Comparison of ENCODE assay signal across 17 cellular contexts in genomic region chr14:34111933-34112332, GRCh38.
DNase-seq lines count a peak whose midpoint lies in the region; ATAC-seq and TF ChIP-seq lines count a peak whose summit lies in the region.
"Had no signal": no experiment of that assay in that cellular context is flagged by ENCODE, and none has a peak within 500 bp of the region (broad histone marks: within the 10 kb centered on the region; RNA-seq: fewer than 3 reads in every experiment).

No MANE protein-coding gene starts in this region.

- no peak overlapping the region for H3K4me2 ChIP-seq in SK-N-SH
- H3K4me2 ChIP-seq: hepatocyte had no signal

- no peaks in the 10 kb centered on the region for H3K9me2 ChIP-seq in SK-N-SH

- H3K27ac ChIP-seq in SK-N-SH (ENCODE audit: low read depth in 2 of 2, low read length in 1 of 2) (no peak overlapping the region), Panc1 (ENCODE audit: low read length) (peak overlapping the region; percentile 54; the same call in 1 of the 2 replicates)
- H3K27ac ChIP-seq: hepatocyte, RWPE1, testis had no signal

- no peak overlapping the region for H2AFZ ChIP-seq in SK-N-SH (ENCODE audit: low read depth)
- H2AFZ ChIP-seq: hepatocyte had no signal

- WGBS in SK-N-SH (ENCODE audit: low lambda C conversion rate) = 86% methylated on average over 3 of the region's 3 CpGs

- H3K4me3 ChIP-seq in SK-N-SH (ENCODE audit: low read depth in 2 of 2, low read length in 1 of 2) = no peak overlapping the region
- H3K4me3 ChIP-seq in Panc1 (ENCODE audit: low read depth in 2 of 2, low read length in 2 of 2) = no peak overlapping the region
- no peak overlapping the region for H3K4me3 ChIP-seq in fibroblast of villous mesenchyme (ENCODE audit: low read depth, low read length)
- H3K4me3 ChIP-seq: hepatocyte, testis had no signal

- no peak for TF ChIP-seq EP300 in SK-N-SH (IDR thresholded peaks at IDR 0.05; ENCODE audit: borderline replicate concordance in 1 of 2, low read depth in 1 of 2, low read length in 1 of 2)

- POLR2A ChIA-PET in SK-N-SH (lab: Yijun Ruan, JAX) = no interaction called here
- POLR2A ChIA-PET in Panc1 (lab: Charles Lee) = no interaction called here

- no peak for TF ChIP-seq RAD21 in SK-N-SH (IDR thresholded peaks at IDR 0.05; ENCODE audit: low read length)

- DNase-seq in SK-N-SH = no peak
- no peak for DNase-seq in Panc1 (ENCODE audit: low read depth, low spot score)
- peak; percentile 9 for DNase-seq in fibroblast of villous mesenchyme (ENCODE audit: low read depth)
- no peak for DNase-seq in SHP77 treated with DMSO at 0.1 percent for 48 hours (lab: John Stamatoyannopoulos, UW)
- no peak for DNase-seq in effector CD8-positive, alpha-beta T cell (lab: John Stamatoyannopoulos, UW)
- DNase-seq: activated T-cell treated with anti-CD3 and anti-CD28 coated beads for 4 hours; CD4-positive, alpha-beta memory T cell; cerebellar nuclear complex; KG1; NCI-H2171; NCI-H774; testis had no signal

- no peaks in the 10 kb centered on the region for H3K79me2 ChIP-seq in SK-N-SH (ENCODE audit: insufficient read depth)
- H3K79me2 ChIP-seq: hepatocyte had no signal

- H3K27me3 ChIP-seq in SK-N-SH (ENCODE audit: insufficient read depth) = no peaks in the 10 kb centered on the region
- no peaks in the 10 kb centered on the region for H3K27me3 ChIP-seq in Panc1 (ENCODE audit: control insufficient read depth, insufficient read depth, low read length)
- H3K27me3 ChIP-seq: hepatocyte, testis had no signal

- CTCF ChIA-PET in SK-N-SH (lab: Yijun Ruan, JAX) (interaction anchor here (3.0 kb wide), 1 partner anchor 14 kb away, joined by 17 read pairs; no protein-coding TSS in a partner anchor), Panc1 (lab: Charles Lee) (no interaction called here)

- in situ Hi-C loops in Panc1 (cut with HindIII; ENCODE audit: low pct_unique_long_range_greater_than_20kb, low sequenced_read_pairs) = no loop called here

- H3K9me3 ChIP-seq in SK-N-SH = no peaks in the 10 kb centered on the region
- no peaks in the 10 kb centered on the region for H3K9me3 ChIP-seq in Panc1 (ENCODE audit: control insufficient read depth, insufficient read depth, low read depth, low read length)
- H3K9me3 ChIP-seq: testis had no signal

- no TSS peak for BruUV-seq in Panc1 (replicated peaks; lab: Mats Ljungman, UMichigan)

- no peak overlapping the region for H3K9ac ChIP-seq in SK-N-SH

- H3K4me1 ChIP-seq in SK-N-SH (ENCODE audit: control insufficient read depth in 1 of 2, insufficient read depth in 2 of 2, low read depth in 1 of 2, low read length in 1 of 2) = peaks cover 0 to 5% of the 10 kb centered on the region in 2 experiments; a peak in 2 of 4 replicates
- peaks cover 11% of the 10 kb centered on the region for H3K4me1 ChIP-seq in Panc1 (ENCODE audit: control insufficient read depth, insufficient read depth, low read length)
- H3K4me1 ChIP-seq: testis had no signal

- ATAC-seq in SK-N-SH treated with all-trans-retinoic acid at 6 μM for 48 hours (peak; percentile 40; the same call in 1 of the 3 replicates), Panc1 (no peak), GM18498 (IDR thresholded peaks at IDR 0.05; ENCODE audit: unreplicated experiment) (no peak), esophagus mucosa (no peak)

- no peaks in the 10 kb centered on the region for H4K20me1 ChIP-seq in SK-N-SH (ENCODE audit: insufficient read depth)

- no peaks in the 10 kb centered on the region for H3F3A ChIP-seq in SK-N-SH (replicated peaks; ENCODE audit: insufficient read depth)

- intact Hi-C loops in Panc1 (cut with micrococcal nuclease; ENCODE audit: unreplicated experiment) = no loop called here

- H3K36me3 ChIP-seq in SK-N-SH (replicated peaks in 1 of 2; ENCODE audit: control insufficient read depth in 1 of 2, insufficient read depth in 2 of 2, low read length in 1 of 2) (no peaks in the 10 kb centered on the region), Panc1 (ENCODE audit: control insufficient read depth, insufficient read depth, low read length) (no peaks in the 10 kb centered on the region)

- no peak for TF ChIP-seq CTCF in SK-N-SH (IDR thresholded peaks at IDR 0.05)
- TF ChIP-seq CTCF in Panc1 (IDR thresholded peaks at IDR 0.05) = 0 out of 2 replicates have a peak, but pooled peaks have one; percentile 4
- TF ChIP-seq CTCF in fibroblast of villous mesenchyme (IDR thresholded peaks at IDR 0.05; ENCODE audit: insufficient read depth, low read depth, low read length) = peak; percentile 13

TF ChIP-seq in SK-N-SH treated with all-trans-retinoic acid at 6 μM for 48 hours, 23 proteins besides CTCF, POLR2A, EP300 and RAD21 (continues in another document):
- TF ChIP-seq CREB5 (CRISPR knock-in tag; IDR thresholded peaks at IDR 0.05; ENCODE audit: low read depth) (no peak), POU6F1 (CRISPR knock-in tag; IDR thresholded peaks at IDR 0.05; ENCODE audit: borderline replicate concordance, low read depth) (no peak), ZC3H10 (CRISPR knock-in tag; IDR thresholded peaks at IDR 0.05) (no peak), OSR1 (CRISPR knock-in tag; IDR thresholded peaks at IDR 0.05) (no peak), TOX (CRISPR knock-in tag; IDR thresholded peaks at IDR 0.05; ENCODE audit: borderline replicate concordance) (no peak), SNAI2 (CRISPR knock-in tag; IDR thresholded peaks at IDR 0.05) (no peak), CSDC2 (CRISPR knock-in tag; IDR thresholded peaks at IDR 0.05) (no peak)

TF ChIP-seq in SK-N-SH, 30 proteins besides CTCF, POLR2A, EP300 and RAD21:
- TF ChIP-seq GABPA (IDR thresholded peaks at IDR 0.05; ENCODE audit: low read depth) (no peak), RFX5 (IDR thresholded peaks at IDR 0.05; ENCODE audit: low read length) (no peak), JUND (IDR thresholded peaks at IDR 0.05) (no peak), TAF1 (IDR thresholded peaks at IDR 0.05; ENCODE audit: borderline replicate concordance, low read depth, low read length) (no peak), NRF1 (IDR thresholded peaks at IDR 0.05; ENCODE audit: low read depth, low read length) (no peak), TEAD4 (IDR thresholded peaks at IDR 0.05; ENCODE audit: borderline replicate concordance, insufficient read depth) (no peak), POLR2AphosphoS5 (IDR thresholded peaks at IDR 0.05; ENCODE audit: low read depth, low read length) (no peak)
